Comparison of ENCODE assay signal across 18 cellular contexts in the genomic region with DNA sequence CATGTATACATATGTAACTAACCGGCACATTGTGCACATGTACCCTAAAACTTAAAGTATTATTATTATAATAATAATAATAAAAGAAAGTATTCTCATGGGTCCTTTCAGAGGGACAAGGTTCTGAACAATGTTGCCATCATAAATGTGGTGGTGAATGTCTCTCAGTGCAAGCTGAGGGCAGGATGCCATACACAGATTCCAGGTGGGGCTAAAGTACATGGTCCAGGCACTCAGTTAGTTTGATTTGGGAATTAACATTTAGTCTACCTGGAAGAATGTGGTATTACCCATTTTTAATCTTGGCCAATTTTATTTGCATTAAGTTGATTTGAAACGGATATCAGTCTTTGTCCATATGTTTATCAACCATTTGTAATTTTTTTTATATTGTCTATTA. TPM values are rescaled to one million over a fixed set of nuclear protein-coding genes. Genes with fewer than 3 reads are reported as not detected.
A peak's percentile ranks its signal among the peaks of the same experiment; 100 is the strongest.
DNase-seq lines count a peak whose midpoint lies in the region; ATAC-seq, FAIRE-seq and TF ChIP-seq lines count a peak whose summit lies in the region.
"Had no signal": no experiment of that assay in that cellular context is flagged by ENCODE, and none has a peak within 500 bp of the region (broad histone marks: within the 10 kb centered on the region; RNA-seq: fewer than 3 reads in every experiment).

No MANE protein-coding gene starts in this region.

- DNase-seq in left lobe of liver (ENCODE audit: low spot score) (peak; percentile 84), small intestine (peak; percentile 59), RCC 7860 (ENCODE audit: low spot score) (no peak), HT-29 (ENCODE audit: low spot score) (no peak), right atrium auricular region (ENCODE audit: low spot score) (no peak)
- DNase-seq: AML-193; CD4-positive, alpha-beta memory T cell; DMS153; DMS79; GDM1; GOT3; H7; IMR-90 had no signal

- H3K27ac ChIP-seq in HEK293 (ENCODE audit: extremely low read depth, low read depth, low read length) = no peak overlapping the region
- H3K27ac ChIP-seq in small intestine (ENCODE audit: low read depth in 1 of 2, low read length in 1 of 2) = no peak overlapping the region
- no peak overlapping the region for H3K27ac ChIP-seq in right atrium auricular region

- POLR2A ChIA-PET in HEK293 (lab: Yijun Ruan, JAX) = no interaction called here

- H3K4me1 ChIP-seq in HEK293 (ENCODE audit: control insufficient read depth, insufficient read depth, low read length) (peaks cover 45% of the 10 kb centered on the region), small intestine (ENCODE audit: control insufficient read depth in 2 of 2, insufficient read depth in 1 of 2, low read depth in 1 of 2, low read length in 1 of 2) (peaks cover 11 to 23% of the 10 kb centered on the region in 2 donors), right atrium auricular region (peaks cover 0 to 65% of the 10 kb centered on the region in 2 donors)

- H3K4me3 ChIP-seq in HEK293 (ENCODE audit: low read depth, low read length) (no peak overlapping the region), small intestine (ENCODE audit: low read depth in 1 of 2, low read length in 2 of 2) (no peak overlapping the region), right atrium auricular region (no peak overlapping the region)
- H3K4me3 ChIP-seq: K562 had no signal

- CTCF ChIA-PET in HEK293 (lab: Yijun Ruan, JAX) = interaction anchor here (0.7 to 1.5 kb wide), 5 partner anchors 12 to 44 kb away, joined by 3 to 5 read pairs (median 3); no protein-coding TSS in a partner anchor

- FAIRE-seq in small intestine (lab: Jason Lieb, UNC) (no peak), RCC 7860 (lab: Jason Lieb, UNC) (no peak)
- FAIRE-seq: A204.1 had no signal

- H3K9me3 ChIP-seq in HEK293 (ENCODE audit: control insufficient read depth, insufficient read depth, low read depth, low read length) (no peaks in the 10 kb centered on the region), small intestine (ENCODE audit: control insufficient read depth, low read depth) (no peaks in the 10 kb centered on the region), right atrium auricular region (no peaks in the 10 kb centered on the region)

- peak; percentile 80 for ATAC-seq in left lobe of liver
- ATAC-seq in HG03442 (IDR thresholded peaks at IDR 0.05; ENCODE audit: unreplicated experiment) = no peak
- ATAC-seq: HCT116, K562 had no signal

- 69 to 78% (median 73%) methylated on average over 2 of the region's 2 CpGs for WGBS in small intestine, 3 donors

- no peak for TF ChIP-seq CTCF in HEK293 (tag by site-specific recombination; IDR thresholded peaks at IDR 0.05)
- no peak for TF ChIP-seq CTCF in right atrium auricular region (IDR thresholded peaks at IDR 0.05)

- H3K27me3 ChIP-seq in small intestine (ENCODE audit: control insufficient read depth in 2 of 2, insufficient read depth in 2 of 2, low read length in 2 of 2) (no peaks in the 10 kb centered on the region), right atrium auricular region (no peaks in the 10 kb centered on the region)

- no peaks in the 10 kb centered on the region; a peak in 1 of 3 replicates for H3K36me3 ChIP-seq in HEK293 (ENCODE audit: control insufficient read depth in 2 of 2, insufficient read depth in 1 of 2, low read length in 2 of 2)
- no peaks in the 10 kb centered on the region for H3K36me3 ChIP-seq in small intestine (ENCODE audit: control insufficient read depth in 2 of 2, insufficient read depth in 2 of 2, low read length in 2 of 2)
- H3K36me3 ChIP-seq in right atrium auricular region = no peaks in the 10 kb centered on the region

TF ChIP-seq in HEK293, 187 proteins besides CTCF, POLR2A, EP300 and RAD21:
- TF ChIP-seq ZNF571 (tag by site-specific recombination; IDR thresholded peaks at IDR 0.05) (no peak), ZBTB20 (tag by site-specific recombination; IDR thresholded peaks at IDR 0.05) (peak; percentile 79)

RNA-seq across cellular contexts. Expression of a gene that starts 24.5 kb away (rescaled TPM):
- total RNA-seq in left lobe of liver (33.1 TPM), right atrium auricular region (10 to 100 TPM; 19.2 to 23.2 TPM)
- polyA plus RNA-seq in small intestine = 10 to 100 TPM; 18.4 to 30.9 (median 22.8) TPM
- total RNA-seq in HT-29 (2014; rRNA removed; shearing (Covaris generic)) = 29.9 and 30.4 TPM in 2 replicates

Comparison
In these comparisons a context has a peak if more than half of its experiments do, and no peak if none do; other contexts are left out.
1. DNase-seq: peak in left lobe of liver (single experiment) and small intestine (single experiment); none in RCC 7860 (single experiment), HT-29 (single experiment) and right atrium auricular region (single experiment).